ENCODE assay signal across 1 cellular context in the genomic region with DNA sequence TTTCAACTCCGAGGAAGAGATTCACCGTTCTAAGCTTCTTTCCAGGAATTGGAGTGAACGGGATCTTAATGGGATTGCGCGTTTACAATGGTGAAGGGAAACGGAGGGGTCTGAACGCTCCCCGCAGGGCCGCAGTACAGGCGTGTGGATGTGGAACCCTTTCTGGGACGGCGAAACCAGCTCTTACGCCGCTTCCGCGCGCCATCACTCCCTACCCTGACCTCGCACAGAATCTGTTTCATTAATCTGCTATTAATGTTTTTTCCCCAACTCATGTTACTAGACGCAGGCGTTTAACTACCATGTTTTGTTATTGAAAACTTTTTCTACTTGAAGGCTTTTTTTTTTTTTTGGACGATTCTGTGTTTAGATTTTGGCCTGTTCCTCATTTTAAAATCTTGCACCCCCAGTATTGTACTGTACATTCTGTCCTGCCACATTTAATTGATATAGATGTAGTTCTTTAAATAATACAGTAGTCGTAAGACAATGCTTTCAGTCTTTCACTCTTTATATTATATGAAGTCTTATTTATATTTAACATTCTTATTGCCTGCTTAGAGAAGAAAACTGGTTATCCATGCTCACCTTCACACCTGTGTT.
TF ChIP-seq lines count a peak whose summit lies in the region.

No MANE protein-coding gene starts in this region.

TF ChIP-seq in HEK293, 187 proteins besides CTCF, POLR2A, EP300 and RAD21 (continued from another document):
- TF ChIP-seq KLF8 (tag by site-specific recombination; IDR thresholded peaks at IDR 0.05) = 0 out of 2 replicates have a peak, but pooled peaks have one; percentile 1
